ENCODE assay signal across 8 cellular contexts in the genomic region with DNA sequence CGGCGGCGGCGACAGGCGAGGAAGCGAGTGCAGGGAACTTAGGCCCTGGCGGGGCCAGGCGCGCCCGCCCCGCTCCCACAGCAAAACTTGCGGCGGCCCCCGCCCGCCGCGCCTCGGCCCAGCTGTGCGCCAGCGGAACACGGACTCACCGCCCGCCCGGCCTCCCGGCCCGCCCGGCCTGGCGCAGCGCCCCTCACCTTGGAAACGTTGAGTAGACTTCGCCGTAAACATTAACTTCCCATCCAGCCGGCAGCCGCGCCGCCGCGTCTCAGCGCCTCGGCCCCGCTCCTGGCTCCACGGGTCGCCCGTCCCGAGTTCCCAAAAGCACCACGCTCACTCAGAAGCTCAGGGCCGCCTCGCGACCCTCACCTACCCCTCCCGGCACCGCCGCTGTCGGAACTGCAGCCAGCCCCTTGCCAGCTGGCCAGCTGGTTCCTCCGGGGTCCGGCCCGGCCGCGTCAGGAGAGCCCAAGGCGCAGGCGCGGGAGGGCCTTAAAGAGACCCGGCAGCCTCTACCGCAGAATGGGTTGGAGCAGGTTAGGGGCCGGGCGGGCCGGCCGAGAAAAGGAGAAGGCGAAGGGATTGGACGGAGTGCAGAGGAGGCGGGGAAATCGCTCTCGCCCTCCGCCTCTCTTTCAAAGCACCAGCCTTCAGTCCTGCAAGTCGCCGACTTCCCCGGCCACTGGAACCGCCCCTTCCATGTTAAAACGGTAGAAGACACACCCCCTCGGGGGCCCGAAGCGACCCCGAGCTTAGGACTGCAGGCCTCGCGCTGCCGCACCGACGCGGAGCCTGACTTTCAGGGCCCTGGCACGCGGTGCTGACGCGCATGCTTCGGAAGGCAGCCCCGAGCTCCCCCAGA. TPM values are rescaled to one million over a fixed set of nuclear protein-coding genes. Genes with fewer than 3 reads are reported as not detected.
DNase-seq lines count a peak whose midpoint lies in the region; ATAC-seq and TF ChIP-seq lines count a peak whose summit lies in the region.

EVI5 (minus strand) TSS at position 470 of the 862 bp plus-strand sequence. CDS start 48,562 bp downstream, outside the sequence.

- 0% methylated on average over 1 to 55 of the region's 94 CpGs for WGBS in esophagus squamous epithelium, 2 donors

- POLR2A ChIA-PET in Panc1 (lab: Charles Lee), result interaction anchor here (0.7 kb wide), 1 partner anchor 36 kb away, joined by 4 read pairs; no protein-coding TSS in a partner anchor

- ATAC-seq in GM21723 (IDR thresholded peaks at IDR 0.05; ENCODE audit: unreplicated experiment) (peak; percentile 94), Panc1 (peak; percentile 99)

- no peaks in the 10 kb centered on the region for H3K36me3 ChIP-seq in Panc1 (ENCODE audit: control insufficient read depth, insufficient read depth, low read length)
- no peaks in the 10 kb centered on the region for H3K36me3 ChIP-seq in esophagus squamous epithelium

- peak in 2 of 4 donors; percentile 48 to 72 for TF ChIP-seq POLR2A in esophagus squamous epithelium (IDR thresholded peaks at IDR 0.05)

- in situ Hi-C loops in KBM-7 (cut with MboI; ENCODE audit: low pct_unique_long_range_greater_than_20kb, low sequenced_read_pairs) (no loop called here), Panc1 (cut with HindIII; ENCODE audit: low pct_unique_long_range_greater_than_20kb, low sequenced_read_pairs) (no loop called here)

- no peaks in the 10 kb centered on the region for H3K27me3 ChIP-seq in Panc1 (ENCODE audit: control insufficient read depth, insufficient read depth, low read length)
- H3K27me3 ChIP-seq in esophagus squamous epithelium, result no peaks in the 10 kb centered on the region

- H3K27ac ChIP-seq in Panc1 (ENCODE audit: low read length), result peak within 1 kb of the TSS; percentile 75
- H3K27ac ChIP-seq in esophagus squamous epithelium, result peak within 1 kb of the TSS; percentile 95 to 99 (median 97)

- H3K4me3 ChIP-seq in Panc1 (ENCODE audit: low read depth in 2 of 2, low read length in 2 of 2) (peak within 1 kb of the TSS; percentile 60 to 71), esophagus squamous epithelium (peak within 1 kb of the TSS; percentile 72 to 93 (median 85))

- no peak for TF ChIP-seq CTCF in Panc1 (IDR thresholded peaks at IDR 0.05)
- TF ChIP-seq CTCF in esophagus squamous epithelium (IDR thresholded peaks at IDR 0.05), result peak in 2 of 6 experiments; percentile 2 to 18

- H3K9me3 ChIP-seq in Panc1 (ENCODE audit: control insufficient read depth, insufficient read depth, low read depth, low read length) (no peaks in the 10 kb centered on the region), esophagus squamous epithelium (no peaks in the 10 kb centered on the region)

- H3K4me1 ChIP-seq in Panc1 (ENCODE audit: control insufficient read depth, insufficient read depth, low read length) (0 out of 2 replicates have a peak, but pooled peaks cover 3% of the 10 kb centered on the region), esophagus squamous epithelium (peaks cover 0 to 26% (median 0%) of the 10 kb centered on the region in 3 donors)

- no TSS peak for BruUV-seq in Panc1 (replicated peaks; lab: Mats Ljungman, UMichigan)

- CTCF ChIA-PET in Panc1 (lab: Charles Lee), result no interaction called here

- DNase-seq in DMS79 treated with DMSO at 0.1 percent for 48 hours (lab: John Stamatoyannopoulos, UW) (peak; percentile 89), KBM-7 (peak; percentile 98), Panc1 (ENCODE audit: low read depth, low spot score) (peak; percentile 78), activated T-helper 1 cell treated with Interleukin-2 at 50 U/mL for 16 hours (ENCODE audit: low read depth) (peak; percentile 24), esophagus squamous epithelium (lab: John Stamatoyannopoulos, UW) (peak; percentile 70), myocyte (ENCODE audit: low read depth) (peak; percentile 98)
- peak; percentile 29 to 61 for DNase-seq in stimulated activated CD8-positive, alpha-beta memory T cell treated with anti-CD3 and anti-CD28 coated beads, Interleukin-7, amount 100 ng/mL, for 48 hours (ENCODE audit: extremely low read depth in 1 of 2, low read depth in 1 of 2)

- intact Hi-C loops in Panc1 (cut with micrococcal nuclease; ENCODE audit: unreplicated experiment) (no loop called here), esophagus squamous epithelium (cut with DNase I) (no loop called here)

RNA-seq across cellular contexts. Expression of gene EVI5, which starts in this region (rescaled TPM):
- total RNA-seq in Panc1 (2021; ENCODE audit: unreplicated experiment), result 21.2 TPM
- 4.7 TPM for polyA plus RNA-seq in Panc1 (2012; ENCODE audit: insufficient read length)
- total RNA-seq in esophagus squamous epithelium, result 10 to 100 TPM in 2 of 4 donors, 1 to 10 TPM in 2; 5.1 to 23.7 (median 9.0) TPM
- total RNA-seq in myocyte, result 13.6 and 16.9 TPM in 2 replicates
- 11.3 TPM for polyA plus RNA-seq in myocyte (2012)

Comparison
In these comparisons a context has a peak if more than half of its experiments do, and no peak if none do; other contexts are left out.
1. Peak in every context shown above with its lines: DNase-seq, ATAC-seq, H3K4me3 ChIP-seq and H3K27ac ChIP-seq.
2. DNase-seq: peak in every context shown above with its lines; median percentile 98 in KBM-7; 98 in myocyte; 89 in DMS79 treated with DMSO at 0.1 percent for 48 hours; 78 in Panc1; 70 in esophagus squamous epithelium; 45 in stimulated activated CD8-positive, alpha-beta memory T cell treated with anti-CD3 and anti-CD28 coated beads, Interleukin-7, amount 100 ng/mL, for 48 hours; 24 in activated T-helper 1 cell treated with Interleukin-2 at 50 U/mL for 16 hours.